In the genomic region with DNA sequence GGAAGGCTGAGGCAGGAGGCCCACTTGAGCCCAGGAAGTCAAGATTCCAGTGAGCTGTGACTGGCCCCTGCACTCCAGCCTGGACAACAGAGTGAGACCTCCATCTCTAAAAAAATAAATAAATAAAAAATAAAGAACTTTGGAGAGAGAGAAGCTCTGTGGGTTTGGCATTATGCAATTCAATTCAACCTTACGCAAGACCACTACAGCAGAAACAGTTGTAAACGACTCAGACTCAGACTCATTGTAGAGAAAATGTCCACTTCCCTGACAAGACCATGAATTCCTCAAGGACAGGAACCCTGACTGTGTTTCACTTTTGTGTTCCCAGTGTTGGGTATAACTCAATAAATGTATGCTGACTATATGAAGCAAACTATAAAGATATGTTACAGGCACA, we compare ENCODE assay signal across 15 cellular contexts.
DNase-seq lines count a peak whose midpoint lies in the region; ATAC-seq, FAIRE-seq and TF ChIP-seq lines count a peak whose summit lies in the region.
"Had no signal": no experiment of that assay in that cellular context is flagged by ENCODE, and none has a peak within 500 bp of the region (broad histone marks: within the 10 kb centered on the region; RNA-seq: fewer than 3 reads in every experiment).

No MANE protein-coding gene starts in this region.

- H3K79me2 ChIP-seq in hepatocyte: no peaks in the 10 kb centered on the region

- H3K4me3 ChIP-seq in A549 (no peak overlapping the region), hepatocyte (no peak overlapping the region)

- POLR2A ChIA-PET in A549 (lab: Yijun Ruan, JAX) (no interaction called here), RWPE1 (lab: Yijun Ruan, JAX; ENCODE audit: low non-redundant PET) (no interaction called here)

- no peaks in the 10 kb centered on the region for H3K9me3 Mint-ChIP-seq in HFFc6
- H3K9me3 Mint-ChIP-seq: activated T-cell treated with anti-CD3 and anti-CD28 coated beads, Interleukin-2, amount 50 U/mL, for 4 hours had no signal

- H3K4me3 Mint-ChIP-seq in HFFc6: no peak overlapping the region
- H3K4me3 Mint-ChIP-seq: activated T-cell treated with anti-CD3 and anti-CD28 coated beads, Interleukin-2, amount 50 U/mL, for 4 hours had no signal

- H3K27me3 ChIP-seq in hepatocyte: no peaks in the 10 kb centered on the region
- H3K27me3 ChIP-seq: brain microvascular endothelial cell, foreskin keratinocyte had no signal

- no peaks in the 10 kb centered on the region for H3K36me3 ChIP-seq in hepatocyte (replicated peaks; ENCODE audit: insufficient read depth, low read depth)
- H3K36me3 ChIP-seq: brain microvascular endothelial cell had no signal

- DNase-seq in A549 (ENCODE audit: low read depth in 1 of 2, low spot score in 1 of 2) (no peak), HFFc6 (peak; percentile 42), RWPE1 (ENCODE audit: low spot score) (no peak), fibroblast of the conjunctiva (ENCODE audit: low read depth) (peak; percentile 53), caudate nucleus (lab: John Stamatoyannopoulos, UW) (no peak), hepatocyte (ENCODE audit: low spot score) (no peak), amniotic stem cell (lab: John Stamatoyannopoulos, UW) (no peak)
- no peak for DNase-seq in effector CD4-positive, alpha-beta T cell
- DNase-seq: 8988T; activated T-cell treated with anti-CD3 and anti-CD28 coated beads, Interleukin-2, amount 50 U/mL, for 4 hours; brain microvascular endothelial cell; foreskin keratinocyte; kidney glomerular epithelial cell; RPMI8226; stimulated activated naive CD8-positive, alpha-beta T cell treated with anti-CD3 and anti-CD28 coated beads, Interleukin-15, Interleukin-2, amounts not matched to agents 100 U/mL and 50 U/mL, for 24 hours had no signal

- H3K27ac ChIP-seq in A549: peak overlapping the region; percentile 60 to 85
- peak overlapping the region; percentile 10; the same call in 1 of the 2 replicates for H3K27ac ChIP-seq in RWPE1
- H3K27ac ChIP-seq in caudate nucleus (ENCODE audit: low read depth, low read length): no peak overlapping the region
- H3K27ac ChIP-seq in hepatocyte: no peak overlapping the region
- H3K27ac ChIP-seq: brain microvascular endothelial cell, foreskin keratinocyte had no signal

- TF ChIP-seq RAD21 in A549 (conservative IDR thresholded peaks at IDR 0.05 in 1 of 2, IDR thresholded peaks at IDR 0.05 in 1 of 2): no peak

- FAIRE-seq in A549 (lab: Jason Lieb, UNC): no peak

- ATAC-seq in A549: no peak
- ATAC-seq: activated T-cell treated with anti-CD3 and anti-CD28 coated beads, Interleukin-2, amount 50 U/mL, for 4 hours; foreskin keratinocyte; stimulated activated naive CD8-positive, alpha-beta T cell treated with anti-CD3 and anti-CD28 coated beads, Interleukin-15, Interleukin-2, amounts not matched to agents 100 U/mL and 50 U/mL, for 24 hours had no signal

- H3K27ac Mint-ChIP-seq in HFFc6: no peak overlapping the region

- H3K4me2 ChIP-seq in A549: peak overlapping the region; percentile 10; the same call in 2 of the 3 replicates
- no peak overlapping the region for H3K4me2 ChIP-seq in hepatocyte

- no peak for TF ChIP-seq CTCF in A549 (IDR thresholded peaks at IDR 0.05)
- TF ChIP-seq CTCF in HFFc6 (IDR thresholded peaks at IDR 0.05): no peak
- TF ChIP-seq CTCF in RWPE1 (conservative IDR thresholded peaks at IDR 0.05; ENCODE audit: low read depth): no peak
- no peak for TF ChIP-seq CTCF in hepatocyte (IDR thresholded peaks at IDR 0.05; ENCODE audit: poor library complexity)

- H3K9me2 ChIP-seq in hepatocyte (replicated peaks; ENCODE audit: insufficient read depth): no peaks in the 10 kb centered on the region

- no peak for TF ChIP-seq EP300 in A549 (IDR thresholded peaks at IDR 0.05)

- peaks cover 1% of the 10 kb centered on the region for H3K27me3 Mint-ChIP-seq in HFFc6 (ENCODE audit: insufficient read depth)

- H4K20me1 ChIP-seq in hepatocyte (ENCODE audit: insufficient read depth, poor library complexity, severe bottlenecking): no peaks in the 10 kb centered on the region

- CTCF ChIA-PET in A549 (lab: Yijun Ruan, JAX) (interaction anchor here (0.9 to 3.4 kb wide), 5 partner anchors 15 to 207 kb away, joined by 3 to 14 read pairs (median 3); partner anchors contain the start of gene C3orf80), RWPE1 (lab: Yijun Ruan, JAX) (interaction anchor here (0.6 to 0.7 kb wide), 3 partner anchors 171 to 826 kb away, joined by 3 to 4 read pairs (median 3); no protein-coding TSS in a partner anchor)

- H2AFZ ChIP-seq in hepatocyte: no peak overlapping the region

- peaks cover 54% of the 10 kb centered on the region for H3K4me1 Mint-ChIP-seq in HFFc6 (ENCODE audit: low read depth)

- no peaks in the 10 kb centered on the region for H3K36me3 Mint-ChIP-seq in HFFc6 (ENCODE audit: low read depth)

- peaks cover 37% of the 10 kb centered on the region for H3K4me1 ChIP-seq in A549
- no peaks in the 10 kb centered on the region for H3K4me1 ChIP-seq in hepatocyte (ENCODE audit: insufficient read depth)

- H3K9me3 ChIP-seq in A549 (no peaks in the 10 kb centered on the region), hepatocyte (ENCODE audit: low read depth) (no peaks in the 10 kb centered on the region)

- WGBS in A549 (ENCODE audit: missing lambda C conversion rate): 47% methylated on average over 2 of the region's 2 CpGs
- WGBS in hepatocyte (ENCODE audit: low lambda C conversion rate, missing lambda C conversion rate): 64% methylated on average over 2 of the region's 2 CpGs

- TF ChIP-seq POLR2A in A549 (IDR thresholded peaks at IDR 0.05; ENCODE audit: low read length): no peak

TF ChIP-seq in A549, 52 proteins besides CTCF, POLR2A, EP300 and RAD21:
- TF ChIP-seq CEBPB (IDR thresholded peaks at IDR 0.05) (peak; percentile 89 to 90), ZC3H11A (IDR thresholded peaks at IDR 0.05) (no peak), ZNF302 (CRISPR knock-in tag; IDR thresholded peaks at IDR 0.05) (no peak), HOXB13 (CRISPR knock-in tag; IDR thresholded peaks at IDR 0.05; ENCODE audit: low read depth) (no peak), HMGXB4 (CRISPR knock-in tag; IDR thresholded peaks at IDR 0.05; ENCODE audit: borderline replicate concordance) (no peak)
- TF ChIP-seq, protein P1, sequence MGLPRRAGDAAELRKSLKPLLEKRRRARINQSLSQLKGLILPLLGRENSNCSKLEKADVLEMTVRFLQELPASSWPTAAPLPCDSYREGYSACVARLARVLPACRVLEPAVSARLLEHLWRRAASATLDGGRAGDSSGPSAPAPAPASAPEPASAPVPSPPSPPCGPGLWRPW (IDR thresholded peaks at IDR 0.05): peak; percentile 61; the same call in 1 of the 2 replicates

Comparison
In these comparisons a context has a peak if more than half of its experiments do, and no peak if none do; other contexts are left out.
1. DNase-seq: peak in HFFc6 (single experiment) and fibroblast of the conjunctiva (single experiment); none in A549 (0 of 2), RWPE1 (single experiment), effector CD4-positive, alpha-beta T cell (single experiment), caudate nucleus (0 of 61), hepatocyte (single experiment) and amniotic stem cell (single experiment).
2. H3K27ac ChIP-seq: peak in A549 (2 of 2) and RWPE1 (single experiment); none in caudate nucleus (single experiment) and hepatocyte (single experiment).